In genomic region chr18:43563780-43564179, GRCh38 we compare ENCODE assay signal across 8 cellular contexts.
DNase-seq lines count a peak whose midpoint lies in the region; ATAC-seq and TF ChIP-seq lines count a peak whose summit lies in the region.
"Had no signal": no experiment of that assay in that cellular context is flagged by ENCODE, and none has a peak within 500 bp of the region (broad histone marks: within the 10 kb centered on the region; RNA-seq: fewer than 3 reads in every experiment).

No MANE protein-coding gene starts in this region.

- DNase-seq in KBM-7: peak; percentile 59
- peak; percentile 79 for DNase-seq in SHP77 treated with DMSO at 0.1 percent for 48 hours (lab: John Stamatoyannopoulos, UW)
- peak; percentile 18 to 59 for DNase-seq in foreskin fibroblast
- no peak for DNase-seq in retinal pigment epithelial cell (ENCODE audit: low read depth)
- DNase-seq in gastrocnemius medialis: no peak
- no peak for DNase-seq in GM19238 (ENCODE audit: insufficient read length, low spot score)
- DNase-seq: activated B cell treated with CpG ODN at 0.5 μM for 24 hours had no signal

- H3K4me3 ChIP-seq in foreskin fibroblast (ENCODE audit: low read depth in 1 of 2, low read length in 2 of 2): no peak overlapping the region
- H3K4me3 ChIP-seq in retinal pigment epithelial cell (ENCODE audit: low read length): no peak overlapping the region
- H3K4me3 ChIP-seq in gastrocnemius medialis: no peak overlapping the region

- intact Hi-C loops in gastrocnemius medialis (cut with DNase I; ENCODE audit: low total_unique reads): no loop called here

- H3K27ac ChIP-seq in gastrocnemius medialis: no peak overlapping the region

- TF ChIP-seq POLR2A in gastrocnemius medialis (IDR thresholded peaks at IDR 0.05): no peak

- H3K9me3 ChIP-seq in gastrocnemius medialis: no peaks in the 10 kb centered on the region

- TF ChIP-seq CTCF in foreskin fibroblast (IDR thresholded peaks at IDR 0.05; ENCODE audit: low read depth, low read length) (no peak), retinal pigment epithelial cell (conservative IDR thresholded peaks at IDR 0.05; ENCODE audit: low read depth, low read length) (peak; percentile 54), gastrocnemius medialis (IDR thresholded peaks at IDR 0.05 in 4 of 5, conservative IDR thresholded peaks at IDR 0.05 in 1 of 5) (no peak)

- in situ Hi-C loops in KBM-7 (cut with MboI; ENCODE audit: low pct_unique_long_range_greater_than_20kb, low sequenced_read_pairs): no loop called here
- in situ Hi-C loops in gastrocnemius medialis (cut with MboI; ENCODE audit: low sequenced_read_pairs in 4 of 4): loop anchor here in 2 of 4 donors (25.0 kb wide), 4 partner anchors 99 to 1451 kb away; no protein-coding TSS in a partner anchor

- H3K36me3 ChIP-seq in gastrocnemius medialis: no peaks in the 10 kb centered on the region

- H3K4me1 ChIP-seq in gastrocnemius medialis: no peaks in the 10 kb centered on the region

- ATAC-seq in GM18517 (IDR thresholded peaks at IDR 0.05; ENCODE audit: unreplicated experiment): peak; percentile 74
- ATAC-seq in gastrocnemius medialis: no peak

- H3K27me3 ChIP-seq in gastrocnemius medialis: no peaks in the 10 kb centered on the region

Comparison
In these comparisons a context has a peak if more than half of its experiments do, and no peak if none do; other contexts are left out.
1. DNase-seq: peak in KBM-7 (single experiment), SHP77 treated with DMSO at 0.1 percent for 48 hours (single experiment) and foreskin fibroblast (2 of 2); none in retinal pigment epithelial cell (single experiment), gastrocnemius medialis (0 of 2) and GM19238 (single experiment).